In the genomic region with DNA sequence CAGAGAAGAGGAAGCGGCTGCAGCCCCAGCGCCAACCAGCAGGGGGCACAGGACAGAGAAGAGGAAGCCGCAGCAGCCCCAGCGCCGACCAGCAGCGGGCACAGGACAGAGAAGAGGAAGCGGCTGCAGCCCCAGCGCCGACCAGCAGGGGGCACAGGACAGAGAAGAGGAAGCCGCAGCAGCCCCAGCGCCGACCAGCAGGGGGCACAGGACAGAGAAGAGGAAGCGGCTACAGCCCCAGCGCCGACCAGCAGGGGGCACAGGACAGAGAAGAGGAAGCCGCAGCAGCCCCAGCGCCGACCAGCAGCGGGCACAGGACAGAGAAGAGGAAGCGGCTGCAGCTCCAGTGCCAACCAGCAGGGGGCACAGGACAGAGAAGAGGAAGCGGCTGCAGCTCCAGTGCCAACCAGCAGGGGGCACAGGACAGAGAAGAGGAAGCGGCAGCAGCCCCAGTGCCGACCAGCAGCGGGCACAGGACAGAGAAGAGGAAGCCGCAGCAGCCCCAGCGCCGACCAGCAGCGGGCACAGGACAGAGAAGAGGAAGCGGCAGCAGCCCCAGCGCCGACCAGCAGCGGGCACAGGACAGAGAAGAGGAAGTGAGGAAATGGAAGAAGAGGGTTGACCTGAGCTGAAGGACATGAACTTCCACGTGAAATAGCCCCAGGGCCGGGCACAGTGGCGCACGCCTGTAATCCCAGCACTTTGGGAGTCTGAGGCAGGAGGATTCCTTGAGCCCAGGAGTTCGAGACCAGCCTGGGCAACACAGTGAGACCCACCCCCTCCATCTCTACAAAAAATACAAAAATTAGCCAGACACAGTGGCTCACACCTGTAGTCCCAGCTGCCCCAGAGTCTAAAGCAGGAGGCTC, we compare ENCODE assay signal across 10 cellular contexts. TPM values are rescaled to one million over a fixed set of nuclear protein-coding genes. Genes with fewer than 3 reads are reported as not detected.
DNase-seq lines count a peak whose midpoint lies in the region; ATAC-seq, FAIRE-seq and TF ChIP-seq lines count a peak whose summit lies in the region.
"Not testable (repeated sequence)": the region's sequence is repeated elsewhere in the genome, so short reads cannot be mapped to it uniquely, and the experiment has no call there.
"Had no signal": no experiment of that assay in that cellular context is flagged by ENCODE, and none has a peak within 500 bp of the region (broad histone marks: within the 10 kb centered on the region; RNA-seq: fewer than 3 reads in every experiment).

No MANE protein-coding gene starts in this region.

- not testable (repeated sequence) for TF ChIP-seq POLR2A in GM12891 (IDR thresholded peaks at IDR 0.05; ENCODE audit: low read depth, low read length)

- TF ChIP-seq CTCF in AG10803 (conservative IDR thresholded peaks at IDR 0.05; ENCODE audit: low read length) (peak; percentile 24), WERI-Rb-1 (IDR thresholded peaks at IDR 0.05; ENCODE audit: low read depth, low read length) (peak; percentile 49)

- not testable (repeated sequence) for H3K27ac ChIP-seq in WERI-Rb-1

- H3K9me3 Mint-ChIP-seq in effector memory CD8-positive, alpha-beta T cell: not testable (repeated sequence)
- H3K9me3 Mint-ChIP-seq in memory B cell: peaks cover 11% of the 10 kb centered on the region

- H3K4me1 Mint-ChIP-seq in effector memory CD8-positive, alpha-beta T cell (ENCODE audit: low read depth in 2 of 2): not testable (repeated sequence)
- peaks cover 12% of the 10 kb centered on the region for H3K4me1 Mint-ChIP-seq in memory B cell

- ATAC-seq in effector memory CD8-positive, alpha-beta T cell (replicated peaks): peak; percentile 31
- ATAC-seq in memory B cell (ENCODE audit: low read depth): peak; percentile 49

- H3K27ac Mint-ChIP-seq in effector memory CD8-positive, alpha-beta T cell: peak overlapping the region in 1 of 2 donors; percentile 67
- H3K27ac Mint-ChIP-seq in memory B cell: not testable (repeated sequence)

- not testable (repeated sequence) for DNase-seq in AG10803 (ENCODE audit: low read depth); GM12891 (ENCODE audit: insufficient read length, low spot score)
- peak; percentile 13 for DNase-seq in NCI-H146 (lab: John Stamatoyannopoulos, UW)
- DNase-seq in WERI-Rb-1: peak; percentile 55
- peak; percentile 17 to 99 (median 72) for DNase-seq in activated naive CD4-positive, alpha-beta T cell (lab: John Stamatoyannopoulos, UW)
- peak; percentile 44 to 75 (median 49) for DNase-seq in effector memory CD8-positive, alpha-beta T cell
- peak; percentile 33 to 54 for DNase-seq in memory B cell (ENCODE audit: low spot score in 2 of 2)
- peak; percentile 48 to 86 for DNase-seq in stimulated activated CD4-positive, alpha-beta T cell treated with anti-CD3 and anti-CD28 coated beads, Interleukin-2, amount 100 ng/mL, for 48 hours

- not testable (repeated sequence) for H3K4me3 Mint-ChIP-seq in effector memory CD8-positive, alpha-beta T cell; memory B cell

- peaks cover 15% of the 10 kb centered on the region for H3K36me3 Mint-ChIP-seq in effector memory CD8-positive, alpha-beta T cell (ENCODE audit: insufficient read depth)
- H3K36me3 Mint-ChIP-seq in memory B cell: not testable (repeated sequence)

- not testable (repeated sequence) for H3K4me3 ChIP-seq in AG10803 (ENCODE audit: low read length); WERI-Rb-1 (ENCODE audit: low read depth, low read length)

- FAIRE-seq in GM12891 (lab: Jason Lieb, UNC): not testable (repeated sequence)

- H3K9me3 ChIP-seq in WERI-Rb-1 (ENCODE audit: severe bottlenecking): peaks cover 25% of the 10 kb centered on the region

- H3K27me3 ChIP-seq in WERI-Rb-1 (ENCODE audit: insufficient read depth, low read depth, severe bottlenecking): peaks cover 12% of the 10 kb centered on the region

- peaks cover 22% of the 10 kb centered on the region for H3K36me3 ChIP-seq in WERI-Rb-1

- H3K27me3 Mint-ChIP-seq in effector memory CD8-positive, alpha-beta T cell; memory B cell: not testable (repeated sequence)

TF ChIP-seq in GM12891, 5 proteins besides CTCF, POLR2A, EP300 and RAD21:
- TF ChIP-seq SPI1 (IDR thresholded peaks at IDR 0.05; ENCODE audit: low read depth, low read length): peak; percentile 61

RNA-seq across cellular contexts. Expression of gene FOXL3, which starts 26.3 kb away (rescaled TPM):
- not detected for polyA plus RNA-seq in GM12891 (2012; ENCODE audit: low read depth, missing spikeins)
- polyA plus RNA-seq: adrenal gland, esophagus had no signal
